Comparison of ENCODE assay signal across 13 cellular contexts in the genomic region with DNA sequence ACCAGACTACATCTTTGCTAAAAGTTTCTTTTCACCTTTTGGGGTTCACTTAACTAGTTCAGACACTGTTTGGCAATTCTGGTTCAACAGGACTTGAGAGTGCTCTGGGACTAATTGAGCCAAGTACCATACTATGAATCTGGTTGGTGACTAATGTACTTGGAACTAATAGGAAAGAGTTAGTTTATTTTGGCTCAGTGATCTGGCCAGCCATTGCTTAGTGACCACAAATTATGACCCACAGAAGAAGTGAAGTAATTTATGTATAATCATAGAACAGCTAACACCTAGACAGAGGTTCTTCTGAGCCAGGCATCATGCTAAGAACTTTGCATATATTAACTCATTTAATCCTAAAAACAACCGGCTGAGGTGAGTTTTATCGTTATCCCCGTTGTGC.
DNase-seq lines count a peak whose midpoint lies in the region; ATAC-seq and TF ChIP-seq lines count a peak whose summit lies in the region.
"Had no signal": no experiment of that assay in that cellular context is flagged by ENCODE, and none has a peak within 500 bp of the region (broad histone marks: within the 10 kb centered on the region; RNA-seq: fewer than 3 reads in every experiment).

No MANE protein-coding gene starts in this region.

- no peaks in the 10 kb centered on the region for H3K9me3 Mint-ChIP-seq in natural killer cell treated with Interleukin-12 subunit alpha and Interleukin-12 subunit beta and Interleukin-15 and Interleukin-18, amount 100 ng/mL, for 72 hours
- no peaks in the 10 kb centered on the region for H3K9me3 Mint-ChIP-seq in effector memory CD8-positive, alpha-beta T cell
- H3K9me3 Mint-ChIP-seq: activated T-helper 1 cell treated with anti-CD3 and anti-CD28 coated beads, Interleukin-12 subunit alpha, Interleukin-12 subunit beta, Interleukin-2, Interleukin-4 antibody, amounts not matched to agents 30 ng/mL and 10 ng/mL and 1 ng/mL, durations not matched to agents 14 hours and 24 hours and 36 hours had no signal

- H3K36me3 Mint-ChIP-seq in natural killer cell treated with Interleukin-12 subunit alpha and Interleukin-12 subunit beta and Interleukin-15 and Interleukin-18, amount 100 ng/mL, for 72 hours = no peaks in the 10 kb centered on the region
- H3K36me3 Mint-ChIP-seq in effector memory CD8-positive, alpha-beta T cell (ENCODE audit: insufficient read depth) = no peaks in the 10 kb centered on the region

- H3K36me3 ChIP-seq in heart left ventricle (no peaks in the 10 kb centered on the region), upper lobe of left lung (no peaks in the 10 kb centered on the region)
- H3K36me3 ChIP-seq: tibial nerve had no signal

- no peak overlapping the region for H3K27ac Mint-ChIP-seq in natural killer cell treated with Interleukin-12 subunit alpha and Interleukin-12 subunit beta and Interleukin-15 and Interleukin-18, amount 100 ng/mL, for 72 hours
- no peak overlapping the region for H3K27ac Mint-ChIP-seq in effector memory CD8-positive, alpha-beta T cell
- H3K27ac Mint-ChIP-seq: activated T-helper 1 cell treated with anti-CD3 and anti-CD28 coated beads, Interleukin-12 subunit alpha, Interleukin-12 subunit beta, Interleukin-2, Interleukin-4 antibody, amounts not matched to agents 30 ng/mL and 10 ng/mL and 1 ng/mL, durations not matched to agents 14 hours and 24 hours and 36 hours had no signal

- TF ChIP-seq CTCF in heart left ventricle (IDR thresholded peaks at IDR 0.05) = no peak
- no peak for TF ChIP-seq CTCF in upper lobe of left lung (IDR thresholded peaks at IDR 0.05)

- H3K27ac ChIP-seq in heart left ventricle (peak overlapping the region in 10 of 12 donors; percentile 62 to 95 (median 82)), upper lobe of left lung (peak overlapping the region in 3 of 4 donors; percentile 55 to 83 (median 74))

- in situ Hi-C loops in T47D (cut with HindIII; ENCODE audit: low pct_unique_long_range_greater_than_20kb, low sequenced_read_pairs) = no loop called here

- intact Hi-C loops in heart left ventricle (cut with DNase I) = loop anchor here in 9 of 10 donors (2.0 to 10.0 kb wide), 13 partner anchors 51 to 189 kb away; partner anchors contain the start of gene JCAD (in 3 of the 9)
- intact Hi-C loops in Right ventricle myocardium superior (cut with DNase I) = loop anchor here (5.0 kb wide), 1 partner anchor 184 kb away; no protein-coding TSS in a partner anchor

- H3K4me3 ChIP-seq in heart left ventricle (no peak overlapping the region), upper lobe of left lung (no peak overlapping the region)

- peaks cover 0 to 8% of the 10 kb centered on the region in 2 donors for H3K27me3 Mint-ChIP-seq in natural killer cell treated with Interleukin-12 subunit alpha and Interleukin-12 subunit beta and Interleukin-15 and Interleukin-18, amount 100 ng/mL, for 72 hours
- H3K27me3 Mint-ChIP-seq in effector memory CD8-positive, alpha-beta T cell = peaks cover 7 to 39% of the 10 kb centered on the region in 2 donors

- H3K27me3 ChIP-seq in heart left ventricle = no peaks in the 10 kb centered on the region
- no peaks in the 10 kb centered on the region for H3K27me3 ChIP-seq in upper lobe of left lung
- H3K27me3 ChIP-seq: tibial nerve had no signal

- TF ChIP-seq EP300 in upper lobe of left lung (IDR thresholded peaks at IDR 0.05) = no peak

- DNase-seq in heart left ventricle (no peak), Right ventricle myocardium superior (no peak), T47D (ENCODE audit: low read depth in 1 of 2, low spot score in 1 of 2) (peak; percentile 13 to 59), left lobe of liver (ENCODE audit: low spot score) (no peak), upper lobe of left lung (no peak), HuH-7 (ENCODE audit: low spot score) (no peak)
- no peak for DNase-seq in natural killer cell treated with Interleukin-12 subunit alpha and Interleukin-12 subunit beta and Interleukin-15 and Interleukin-18, amount 100 ng/mL, for 72 hours (ENCODE audit: low spot score)
- no peak for DNase-seq in effector memory CD8-positive, alpha-beta T cell
- DNase-seq: NCI-H2081; stimulated activated CD4-positive, alpha-beta T cell treated with anti-CD3 and anti-CD28 coated beads, Interleukin-4, amount 100 ng/mL, for 1 hour; T-helper 2 cell had no signal

- H3K9me3 ChIP-seq in heart left ventricle = no peaks in the 10 kb centered on the region
- no peaks in the 10 kb centered on the region for H3K9me3 ChIP-seq in upper lobe of left lung
- H3K9me3 ChIP-seq: tibial nerve had no signal

- TF ChIP-seq POLR2A in heart left ventricle (IDR thresholded peaks at IDR 0.05) (no peak), upper lobe of left lung (IDR thresholded peaks at IDR 0.05) (no peak)

- peaks cover 0 to 5% of the 10 kb centered on the region in 2 donors for H3K4me1 Mint-ChIP-seq in natural killer cell treated with Interleukin-12 subunit alpha and Interleukin-12 subunit beta and Interleukin-15 and Interleukin-18, amount 100 ng/mL, for 72 hours (ENCODE audit: low read depth in 2 of 2)
- H3K4me1 Mint-ChIP-seq in effector memory CD8-positive, alpha-beta T cell (ENCODE audit: low read depth in 2 of 2) = no peaks in the 10 kb centered on the region

- H3K4me1 ChIP-seq in heart left ventricle (peaks cover 0 to 62% (median 14%) of the 10 kb centered on the region in 12 donors), upper lobe of left lung (peaks cover 16 to 34% (median 25%) of the 10 kb centered on the region in 4 donors)

- H3K4me3 Mint-ChIP-seq in natural killer cell treated with Interleukin-12 subunit alpha and Interleukin-12 subunit beta and Interleukin-15 and Interleukin-18, amount 100 ng/mL, for 72 hours = no peak overlapping the region
- H3K4me3 Mint-ChIP-seq in effector memory CD8-positive, alpha-beta T cell = no peak overlapping the region
- H3K4me3 Mint-ChIP-seq: activated T-helper 1 cell treated with anti-CD3 and anti-CD28 coated beads, Interleukin-12 subunit alpha, Interleukin-12 subunit beta, Interleukin-2, Interleukin-4 antibody, amounts not matched to agents 30 ng/mL and 10 ng/mL and 1 ng/mL, durations not matched to agents 14 hours and 24 hours and 36 hours had no signal

- ATAC-seq in heart left ventricle (peak in 1 of 4 donors; percentile 61), Right ventricle myocardium superior (ENCODE audit: poor library complexity) (no peak), left lobe of liver (peak; percentile 58), upper lobe of left lung (ENCODE audit: low FRiP score in 2 of 2) (peak in 1 of 2 donors; percentile 63)
- no peak for ATAC-seq in natural killer cell treated with Interleukin-12 subunit alpha and Interleukin-12 subunit beta and Interleukin-15 and Interleukin-18, amount 100 ng/mL, for 72 hours
- ATAC-seq in effector memory CD8-positive, alpha-beta T cell (replicated peaks) = no peak

- 65 to 77% (median 71%) methylated on average over 3 of the region's 3 CpGs for WGBS in heart left ventricle, 4 donors
- 78 to 79% methylated on average over 3 of the region's 3 CpGs for WGBS in upper lobe of left lung, 2 donors

Comparison
In these comparisons a context has a peak if more than half of its experiments do, and no peak if none do; other contexts are left out.
1. DNase-seq: peak in T47D (2 of 2); none in heart left ventricle (0 of 5), Right ventricle myocardium superior (single experiment), left lobe of liver (single experiment), upper lobe of left lung (0 of 2), natural killer cell treated with Interleukin-12 subunit alpha and Interleukin-12 subunit beta and Interleukin-15 and Interleukin-18, amount 100 ng/mL, for 72 hours (single experiment), effector memory CD8-positive, alpha-beta T cell (0 of 3) and HuH-7 (single experiment).